8 cellular contexts compared by ENCODE assay signal in the genomic region with DNA sequence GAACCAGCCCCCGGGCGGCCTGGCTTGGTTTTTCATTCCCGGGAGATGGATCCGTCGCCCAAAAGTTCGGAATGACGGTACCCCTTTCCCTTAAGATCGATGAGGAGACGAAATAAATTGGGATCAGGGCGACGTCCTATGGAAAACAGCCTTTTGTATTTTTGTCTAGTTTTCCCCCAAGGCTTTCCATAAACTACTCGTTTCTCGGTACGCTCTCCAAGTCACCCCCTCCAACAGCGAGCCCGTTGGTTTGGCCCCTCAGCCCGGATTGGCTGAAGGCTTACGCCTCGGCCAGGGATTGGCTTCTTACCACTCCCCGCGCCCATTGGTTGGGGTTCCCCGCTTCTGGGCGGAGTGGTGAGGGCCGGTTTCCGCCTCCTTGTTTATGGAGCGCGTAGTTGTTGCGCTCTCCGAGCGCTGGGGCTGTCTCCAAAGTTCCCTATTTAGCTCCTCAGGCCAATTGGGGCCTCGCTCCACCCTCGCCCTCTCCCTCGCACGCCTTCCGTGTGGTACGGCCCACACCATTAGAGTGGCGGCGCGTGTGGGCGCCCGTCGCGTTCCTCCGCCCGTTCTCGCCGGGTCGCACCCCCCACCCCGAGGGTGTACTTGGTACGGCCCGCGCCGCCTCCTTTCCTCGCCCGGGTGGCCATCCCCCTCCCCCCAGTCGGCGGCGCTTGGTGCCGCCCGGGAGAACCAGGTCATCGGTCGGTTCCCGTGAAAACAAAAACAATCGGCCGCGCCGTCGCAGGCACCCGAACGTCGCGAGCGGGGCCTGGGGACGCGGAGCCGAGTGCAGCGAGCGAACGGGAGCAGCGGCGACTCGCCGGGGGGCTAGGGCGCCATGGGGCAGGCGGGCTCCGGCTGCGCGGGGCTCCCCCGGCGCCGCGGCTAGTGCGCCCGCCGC. TPM values are rescaled to one million over a fixed set of nuclear protein-coding genes. Genes with fewer than 3 reads are reported as not detected.
A peak's percentile ranks its signal among the peaks of the same experiment; 100 is the strongest.
DNase-seq lines count a peak whose midpoint lies in the region; ATAC-seq and TF ChIP-seq lines count a peak whose summit lies in the region.
"Not testable (repeated sequence)": the region's sequence is repeated elsewhere in the genome, so short reads cannot be mapped to it uniquely, and the experiment has no call there.

A gene with protein sequence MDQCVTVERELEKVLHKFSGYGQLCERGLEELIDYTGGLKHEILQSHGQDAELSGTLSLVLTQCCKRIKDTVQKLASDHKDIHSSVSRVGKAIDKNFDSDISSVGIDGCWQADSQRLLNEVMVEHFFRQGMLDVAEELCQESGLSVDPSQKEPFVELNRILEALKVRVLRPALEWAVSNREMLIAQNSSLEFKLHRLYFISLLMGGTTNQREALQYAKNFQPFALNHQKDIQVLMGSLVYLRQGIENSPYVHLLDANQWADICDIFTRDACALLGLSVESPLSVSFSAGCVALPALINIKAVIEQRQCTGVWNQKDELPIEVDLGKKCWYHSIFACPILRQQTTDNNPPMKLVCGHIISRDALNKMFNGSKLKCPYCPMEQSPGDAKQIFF (plus strand): TSS at position 655 of the 904 bp plus-strand sequence. CDS start 377 bp downstream, outside the sequence.

- DNase-seq in DMS153 treated with DMSO at 0.1 percent for 48 hours (lab: John Stamatoyannopoulos, UW; ENCODE audit: unreplicated experiment) (peak; percentile 76), KBM-7 (peak; percentile 94), activated T-helper 1 cell treated with Interleukin-2 at 50 U/mL for 16 hours (ENCODE audit: low read depth) (peak; percentile 90), esophagus muscularis mucosa (ENCODE audit: extremely low spot score) (peak; percentile 95)
- DNase-seq in RWPE1 (ENCODE audit: low spot score) = not testable (repeated sequence)
- peak; percentile 76 to 92 for DNase-seq in stimulated activated CD8-positive, alpha-beta memory T cell treated with anti-CD3 and anti-CD28 coated beads, Interleukin-4, amount 100 ng/mL, for 4 hours (ENCODE audit: low read depth in 2 of 2, low spot score in 1 of 2)

- ATAC-seq in GM21576 (IDR thresholded peaks at IDR 0.05; ENCODE audit: unreplicated experiment) = peak; percentile 90

- not testable (repeated sequence) for TF ChIP-seq EP300 in esophagus muscularis mucosa (IDR thresholded peaks at IDR 0.05)

- TF ChIP-seq CTCF in RWPE1 (conservative IDR thresholded peaks at IDR 0.05; ENCODE audit: low read depth); esophagus muscularis mucosa (IDR thresholded peaks at IDR 0.05): not testable (repeated sequence)

- POLR2A ChIA-PET in RWPE1 (lab: Yijun Ruan, JAX; ENCODE audit: low non-redundant PET) = not testable (repeated sequence)

- H3K4me3 ChIP-seq in esophagus muscularis mucosa (peak within 1 kb of the TSS; percentile 70 to 85 (median 71)), muscle layer of colon (ENCODE audit: low read depth in 1 of 2, low read length in 2 of 2) (peak within 1 kb of the TSS; percentile 50 to 59)

- not testable (repeated sequence) for H3K27me3 ChIP-seq in esophagus muscularis mucosa; muscle layer of colon (ENCODE audit: control insufficient read depth in 1 of 2, insufficient read depth in 2 of 2, low read length in 2 of 2)

- in situ Hi-C loops in KBM-7 (cut with MboI; ENCODE audit: low pct_unique_long_range_greater_than_20kb, low sequenced_read_pairs) = not testable (repeated sequence)

- not testable (repeated sequence) for H3K4me1 ChIP-seq in esophagus muscularis mucosa; muscle layer of colon (ENCODE audit: insufficient read depth, low read length)

- CTCF ChIA-PET in RWPE1 (lab: Yijun Ruan, JAX) = not testable (repeated sequence)

- intact Hi-C loops in esophagus muscularis mucosa (cut with DNase I) = not testable (repeated sequence)

- not testable (repeated sequence) for H3K9ac ChIP-seq in muscle layer of colon (ENCODE audit: low read length)

- WGBS in esophagus muscularis mucosa = 0% methylated on average over 15 of the region's 95 CpGs

- H3K27ac ChIP-seq in RWPE1 = peak within 1 kb of the TSS; percentile 83
- H3K27ac ChIP-seq in esophagus muscularis mucosa (replicated peaks in 1 of 4) = peak within 1 kb of the TSS; percentile 84 to 93 (median 88)
- not testable (repeated sequence) for H3K27ac ChIP-seq in muscle layer of colon (ENCODE audit: low read depth, low read length)

- TF ChIP-seq POLR2A in esophagus muscularis mucosa (IDR thresholded peaks at IDR 0.05; ENCODE audit: low read depth) = not testable (repeated sequence)

- H3K9me3 ChIP-seq in esophagus muscularis mucosa; muscle layer of colon (ENCODE audit: low read length): not testable (repeated sequence)

- not testable (repeated sequence) for H3K36me3 ChIP-seq in esophagus muscularis mucosa; muscle layer of colon (ENCODE audit: insufficient read depth, low read length)

RNA-seq across cellular contexts. Expression of the gene that starts here (rescaled TPM):
- 10 to 100 TPM; 42.1 to 85.1 (median 49.8) TPM for total RNA-seq in esophagus muscularis mucosa
